ENCODE assay signal across 8 cellular contexts in genomic region chr1:17653728-17654351, GRCh38.
DNase-seq lines count a peak whose midpoint lies in the region; ATAC-seq, FAIRE-seq and TF ChIP-seq lines count a peak whose summit lies in the region.

No MANE protein-coding gene starts in this region.

- peak; percentile 78 for TF ChIP-seq CTCF in AG09319 (IDR thresholded peaks at IDR 0.05; ENCODE audit: low read depth, low read length)

- TF ChIP-seq POLR2A in GM12892 (IDR thresholded peaks at IDR 0.05; ENCODE audit: low read depth, low read length) = no peak

- no peak for FAIRE-seq in GM12892 (lab: Jason Lieb, UNC)

- ATAC-seq in HG03442 (IDR thresholded peaks at IDR 0.05; ENCODE audit: unreplicated experiment) = no peak

- DNase-seq in AG09319 (ENCODE audit: extremely low read depth, low read depth) (no peak), GM12892 (ENCODE audit: insufficient read length) (peak; percentile 50), NCI-H82 (lab: John Stamatoyannopoulos, UW) (peak; percentile 75), amygdala (lab: John Stamatoyannopoulos, UW) (peak in 40 of 56 donors; percentile 10 to 71 (median 33)), hypothalamus (lab: John Stamatoyannopoulos, UW) (peak in 36 of 51 donors; percentile 11 to 74 (median 38)), GOT3 (lab: John Stamatoyannopoulos, UW) (no peak)
- peak; percentile 12 to 18 for DNase-seq in stimulated activated CD4-positive, alpha-beta T cell treated with anti-CD3 and anti-CD28 coated beads, Interleukin-2, amount 100 ng/mL, for 48 hours

Comparison
In these comparisons a context has a peak if more than half of its experiments do, and no peak if none do; other contexts are left out.
1. DNase-seq: peak in GM12892 (single experiment), NCI-H82 (single experiment), amygdala (40 of 56), hypothalamus (36 of 51) and stimulated activated CD4-positive, alpha-beta T cell treated with anti-CD3 and anti-CD28 coated beads, Interleukin-2, amount 100 ng/mL, for 48 hours (2 of 2); none in AG09319 (single experiment) and GOT3 (single experiment).